ENCODE assay signal across 2 cellular contexts in the genomic region with DNA sequence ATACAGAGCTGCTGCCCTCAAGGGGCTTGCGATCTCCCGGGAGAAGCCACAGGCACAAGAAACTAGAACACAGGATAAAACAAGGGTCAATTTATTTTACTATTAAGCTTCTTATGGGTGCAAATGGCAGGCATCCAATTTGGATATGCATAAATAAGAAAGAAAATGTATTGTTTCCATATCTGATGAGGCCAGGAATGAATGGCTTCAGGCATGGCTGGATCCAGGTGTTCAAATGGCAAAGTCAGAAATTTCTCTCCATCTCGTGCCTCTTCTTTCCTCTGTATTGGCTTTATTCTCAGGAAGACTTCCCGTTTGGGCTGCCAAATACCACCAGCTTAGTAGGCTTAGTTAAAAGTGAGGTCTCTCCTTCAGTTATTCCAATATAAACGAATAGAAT.
TF ChIP-seq lines count a peak whose summit lies in the region.

No MANE protein-coding gene starts in this region.

TF ChIP-seq in HepG2, 621 proteins besides CTCF, POLR2A, EP300 and RAD21:
- TF ChIP-seq SRSF9 (IDR thresholded peaks at IDR 0.05; ENCODE audit: borderline replicate concordance, insufficient read depth, low read depth, low read length, poor library complexity, severe bottlenecking) (no peak), MIER2 (CRISPR knock-in tag; IDR thresholded peaks at IDR 0.05) (no peak), ZNF124 (CRISPR knock-in tag; IDR thresholded peaks at IDR 0.05) (no peak), ISX (CRISPR knock-in tag; conservative IDR thresholded peaks at IDR 0.05) (no peak), ZNF678 (CRISPR knock-in tag; IDR thresholded peaks at IDR 0.05) (no peak), ZNF329 (CRISPR knock-in tag; IDR thresholded peaks at IDR 0.05; ENCODE audit: low read depth) (peak; percentile 96)
- TF ChIP-seq, protein P1, sequence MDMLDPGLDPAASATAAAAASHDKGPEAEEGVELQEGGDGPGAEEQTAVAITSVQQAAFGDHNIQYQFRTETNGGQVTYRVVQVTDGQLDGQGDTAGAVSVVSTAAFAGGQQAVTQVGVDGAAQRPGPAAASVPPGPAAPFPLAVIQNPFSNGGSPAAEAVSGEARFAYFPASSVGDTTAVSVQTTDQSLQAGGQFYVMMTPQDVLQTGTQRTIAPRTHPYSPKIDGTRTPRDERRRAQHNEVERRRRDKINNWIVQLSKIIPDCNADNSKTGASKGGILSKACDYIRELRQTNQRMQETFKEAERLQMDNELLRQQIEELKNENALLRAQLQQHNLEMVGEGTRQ (IDR thresholded peaks at IDR 0.05; ENCODE audit: low read depth, low read length): no peak
- TF ChIP-seq, protein P1 (CRISPR knock-in tag; IDR thresholded peaks at IDR 0.05; ENCODE audit: borderline replicate concordance): no peak
- TF ChIP-seq, protein P2, sequence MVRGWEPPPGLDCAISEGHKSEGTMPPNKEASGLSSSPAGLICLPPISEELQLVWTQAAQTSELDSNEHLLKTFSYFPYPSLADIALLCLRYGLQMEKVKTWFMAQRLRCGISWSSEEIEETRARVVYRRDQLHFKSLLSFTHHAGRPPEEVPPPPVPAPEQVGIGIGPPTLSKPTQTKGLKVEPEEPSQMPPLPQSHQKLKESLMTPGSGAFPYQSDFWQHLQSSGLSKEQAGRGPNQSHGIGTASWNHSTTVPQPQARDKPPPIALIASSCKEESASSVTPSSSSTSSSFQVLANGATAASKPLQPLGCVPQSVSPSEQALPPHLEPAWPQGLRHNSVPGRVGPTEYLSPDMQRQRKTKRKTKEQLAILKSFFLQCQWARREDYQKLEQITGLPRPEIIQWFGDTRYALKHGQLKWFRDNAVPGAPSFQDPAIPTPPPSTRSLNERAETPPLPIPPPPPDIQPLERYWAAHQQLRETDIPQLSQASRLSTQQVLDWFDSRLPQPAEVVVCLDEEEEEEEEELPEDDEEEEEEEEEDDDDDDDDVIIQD (CRISPR knock-in tag; IDR thresholded peaks at IDR 0.05; ENCODE audit: low read depth): no peak

TF ChIP-seq in H1, 55 proteins besides CTCF, POLR2A, EP300 and RAD21:
- no peak for TF ChIP-seq PHF8 (conservative IDR thresholded peaks at IDR 0.05; ENCODE audit: low read depth, low read length)
- TF ChIP-seq RFX5 (IDR thresholded peaks at IDR 0.05; ENCODE audit: borderline replicate concordance, low read depth, low read length): no peak
- no peak for TF ChIP-seq CTBP2 (IDR thresholded peaks at IDR 0.05; ENCODE audit: borderline replicate concordance, insufficient read depth, insufficient read length, low read length)
- TF ChIP-seq NRF1 (IDR thresholded peaks at IDR 0.05; ENCODE audit: low read depth, low read length): no peak
- no peak for TF ChIP-seq SP1 (IDR thresholded peaks at IDR 0.05; ENCODE audit: low read depth, low read length)
- no peak for TF ChIP-seq SP4 (IDR thresholded peaks at IDR 0.05; ENCODE audit: low read length)
- no peak for TF ChIP-seq HDAC6 (IDR thresholded peaks at IDR 0.05; ENCODE audit: low read depth, low read length)
- TF ChIP-seq E2F6 (IDR thresholded peaks at IDR 0.05): no peak
- TF ChIP-seq CREB1 (IDR thresholded peaks at IDR 0.05): no peak
- no peak for TF ChIP-seq CHD2 (IDR thresholded peaks at IDR 0.05; ENCODE audit: low read length)
- TF ChIP-seq HDAC2 (IDR thresholded peaks at IDR 0.05; ENCODE audit: borderline replicate concordance in 1 of 2, low read depth in 2 of 2, low read length in 2 of 2): no peak
- TF ChIP-seq NANOG (IDR thresholded peaks at IDR 0.05; ENCODE audit: insufficient read depth, low read depth, low read length, poor library complexity, severe bottlenecking): no peak
